18 cellular contexts compared by ENCODE assay signal in genomic region chr22:33940741-33941140, GRCh38. TPM values are rescaled to one million over a fixed set of nuclear protein-coding genes. Genes with fewer than 3 reads are reported as not detected.
DNase-seq lines count a peak whose midpoint lies in the region; ATAC-seq and TF ChIP-seq lines count a peak whose summit lies in the region.
"Had no signal": no experiment of that assay in that cellular context is flagged by ENCODE, and none has a peak within 500 bp of the region (broad histone marks: within the 10 kb centered on the region; RNA-seq: fewer than 3 reads in every experiment).

No MANE protein-coding gene starts in this region.

- H3K36me3 ChIP-seq in HEK293 (ENCODE audit: control insufficient read depth in 2 of 2, insufficient read depth in 1 of 2, low read length in 2 of 2) (no peaks in the 10 kb centered on the region), Karpas-422 (ENCODE audit: insufficient read depth, low read length) (no peaks in the 10 kb centered on the region)
- H3K36me3 ChIP-seq: BLaER1 treated with 17β-estradiol and CSF1 and Interleukin-3, amounts not matched to agents 10 nM and 100 nM had no signal

- H3K27ac Mint-ChIP-seq in stimulated activated effector memory CD8-positive, alpha-beta T cell treated with anti-CD3 and anti-CD28 coated beads, Interleukin-12 subunit alpha, Interleukin-12 subunit beta, amount 100 ng/mL, for 72 hours: no peak overlapping the region
- H3K27ac Mint-ChIP-seq: B cell; CD4-positive, alpha-beta T cell; CD8-positive, alpha-beta T cell had no signal

- H3K9me3 ChIP-seq in HEK293 (ENCODE audit: control insufficient read depth, insufficient read depth, low read depth, low read length) (no peaks in the 10 kb centered on the region), Karpas-422 (ENCODE audit: low read length) (no peaks in the 10 kb centered on the region)
- H3K9me3 ChIP-seq: A549, Caco-2 had no signal

- H3K79me2 ChIP-seq in Karpas-422 (ENCODE audit: low read length): no peaks in the 10 kb centered on the region

- H3K4me1 Mint-ChIP-seq in stimulated activated effector memory CD8-positive, alpha-beta T cell treated with anti-CD3 and anti-CD28 coated beads, Interleukin-12 subunit alpha, Interleukin-12 subunit beta, amount 100 ng/mL, for 72 hours: no peaks in the 10 kb centered on the region
- H3K4me1 Mint-ChIP-seq: B cell had no signal

- H3K9me2 ChIP-seq in Karpas-422 (replicated peaks; ENCODE audit: insufficient read depth, low read length): no peaks in the 10 kb centered on the region

- H4K20me1 ChIP-seq in Karpas-422 (ENCODE audit: insufficient read depth, low read depth, low read length): no peaks in the 10 kb centered on the region
- H4K20me1 ChIP-seq: BLaER1 treated with 17β-estradiol and CSF1 and Interleukin-3, amounts not matched to agents 10 nM and 100 nM had no signal

- H3K4me3 Mint-ChIP-seq in stimulated activated effector memory CD8-positive, alpha-beta T cell treated with anti-CD3 and anti-CD28 coated beads, Interleukin-12 subunit alpha, Interleukin-12 subunit beta, amount 100 ng/mL, for 72 hours: no peak overlapping the region
- H3K4me3 Mint-ChIP-seq: B cell; CD4-positive, alpha-beta T cell; CD8-positive, alpha-beta T cell had no signal

- H3K27me3 ChIP-seq in Karpas-422 (ENCODE audit: low read length): peaks cover 2% of the 10 kb centered on the region; the same call in 1 of the 2 replicates
- H3K27me3 ChIP-seq: BLaER1 treated with 17β-estradiol and CSF1 and Interleukin-3, amounts not matched to agents 10 nM and 100 nM had no signal

- H3K9me3 Mint-ChIP-seq in stimulated activated effector memory CD8-positive, alpha-beta T cell treated with anti-CD3 and anti-CD28 coated beads, Interleukin-12 subunit alpha, Interleukin-12 subunit beta, amount 100 ng/mL, for 72 hours: no peaks in the 10 kb centered on the region

- no peak overlapping the region for H3K9ac ChIP-seq in Karpas-422 (ENCODE audit: low read length)
- H3K9ac ChIP-seq: BLaER1 treated with 17β-estradiol and CSF1 and Interleukin-3, amounts not matched to agents 10 nM and 100 nM had no signal

- H3K4me1 ChIP-seq in HEK293 (ENCODE audit: control insufficient read depth, insufficient read depth, low read length) (no peaks in the 10 kb centered on the region), Karpas-422 (ENCODE audit: low read length) (no peaks in the 10 kb centered on the region)
- H3K4me1 ChIP-seq: A549; BLaER1 treated with 17β-estradiol and CSF1 and Interleukin-3, amounts not matched to agents 10 nM and 100 nM; Caco-2 had no signal

- TF ChIP-seq CTCF in HEK293 (tag by site-specific recombination; IDR thresholded peaks at IDR 0.05): no peak
- TF ChIP-seq CTCF in VCaP (conservative IDR thresholded peaks at IDR 0.05): no peak

- no peak overlapping the region for H2AFZ ChIP-seq in Karpas-422 (ENCODE audit: low read length)

- POLR2A ChIA-PET in HEK293 (lab: Yijun Ruan, JAX): no interaction called here

- H3K27ac ChIP-seq in HEK293 (ENCODE audit: extremely low read depth, low read depth, low read length) (no peak overlapping the region), VCaP (peak overlapping the region; percentile 70; the same call in 1 of the 2 replicates), Karpas-422 (ENCODE audit: low read length) (no peak overlapping the region)
- H3K27ac ChIP-seq: 22Rv1; A549; BLaER1 treated with 17β-estradiol and CSF1 and Interleukin-3, amounts not matched to agents 10 nM and 100 nM; C4-2B had no signal

- no peak for ATAC-seq in HG03039 (IDR thresholded peaks at IDR 0.05; ENCODE audit: unreplicated experiment)
- no peak for ATAC-seq in stimulated activated effector memory CD8-positive, alpha-beta T cell treated with anti-CD3 and anti-CD28 coated beads, Interleukin-12 subunit alpha, Interleukin-12 subunit beta, amount 100 ng/mL, for 72 hours
- ATAC-seq: A549; CD8-positive, alpha-beta T cell had no signal

- no peak overlapping the region for H3K4me3 ChIP-seq in HEK293 (ENCODE audit: low read depth, low read length)
- no peak overlapping the region for H3K4me3 ChIP-seq in Karpas-422 (ENCODE audit: low read length)
- H3K4me3 ChIP-seq: A549; BLaER1 treated with 17β-estradiol and CSF1 and Interleukin-3, amounts not matched to agents 10 nM and 100 nM had no signal

- H3K36me3 Mint-ChIP-seq in stimulated activated effector memory CD8-positive, alpha-beta T cell treated with anti-CD3 and anti-CD28 coated beads, Interleukin-12 subunit alpha, Interleukin-12 subunit beta, amount 100 ng/mL, for 72 hours: no peaks in the 10 kb centered on the region
- H3K36me3 Mint-ChIP-seq: CD8-positive, alpha-beta T cell had no signal

- CTCF ChIA-PET in HEK293 (lab: Yijun Ruan, JAX): interaction anchor here (0.6 to 4.2 kb wide), 4 partner anchors 17 to 171 kb away, joined by 4 to 21 read pairs (median 7); no protein-coding TSS in a partner anchor

- no peak overlapping the region for H3K4me2 ChIP-seq in Karpas-422 (ENCODE audit: low read depth, low read length, poor library complexity, severe bottlenecking)
- H3K4me2 ChIP-seq: A549; BLaER1 treated with 17β-estradiol and CSF1 and Interleukin-3, amounts not matched to agents 10 nM and 100 nM had no signal

- DNase-seq in kidney tubule cell (ENCODE audit: low spot score): peak; percentile 52
- no peak for DNase-seq in Karpas-422
- DNase-seq in stimulated activated effector memory CD8-positive, alpha-beta T cell treated with anti-CD3 and anti-CD28 coated beads, Interleukin-12 subunit alpha, Interleukin-12 subunit beta, amount 100 ng/mL, for 72 hours (ENCODE audit: low spot score in 2 of 2): no peak
- DNase-seq: AML-193; Caco-2; Calu3; CD4-positive, alpha-beta T cell; CD8-positive, alpha-beta T cell; DMS79 treated with DMSO at 0.1 percent for 48 hours; GF-D8 had no signal

TF ChIP-seq in HEK293, 187 proteins besides CTCF, POLR2A, EP300 and RAD21:
- TF ChIP-seq, protein P1, sequence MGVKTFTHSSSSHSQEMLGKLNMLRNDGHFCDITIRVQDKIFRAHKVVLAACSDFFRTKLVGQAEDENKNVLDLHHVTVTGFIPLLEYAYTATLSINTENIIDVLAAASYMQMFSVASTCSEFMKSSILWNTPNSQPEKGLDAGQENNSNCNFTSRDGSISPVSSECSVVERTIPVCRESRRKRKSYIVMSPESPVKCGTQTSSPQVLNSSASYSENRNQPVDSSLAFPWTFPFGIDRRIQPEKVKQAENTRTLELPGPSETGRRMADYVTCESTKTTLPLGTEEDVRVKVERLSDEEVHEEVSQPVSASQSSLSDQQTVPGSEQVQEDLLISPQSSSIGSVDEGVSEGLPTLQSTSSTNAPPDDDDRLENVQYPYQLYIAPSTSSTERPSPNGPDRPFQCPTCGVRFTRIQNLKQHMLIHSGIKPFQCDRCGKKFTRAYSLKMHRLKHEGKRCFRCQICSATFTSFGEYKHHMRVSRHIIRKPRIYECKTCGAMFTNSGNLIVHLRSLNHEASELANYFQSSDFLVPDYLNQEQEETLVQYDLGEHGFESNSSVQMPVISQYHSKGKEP (tag by site-specific recombination; IDR thresholded peaks at IDR 0.05): no peak
- 0 out of 2 replicates have a peak, but pooled peaks have one; percentile 15 for TF ChIP-seq ATF2 (tag by site-specific recombination; IDR thresholded peaks at IDR 0.05; ENCODE audit: low read depth)
- 0 out of 2 replicates have a peak, but pooled peaks have one; percentile 11 for TF ChIP-seq ZSCAN4 (tag by site-specific recombination; IDR thresholded peaks at IDR 0.05)
- TF ChIP-seq, protein P2, sequence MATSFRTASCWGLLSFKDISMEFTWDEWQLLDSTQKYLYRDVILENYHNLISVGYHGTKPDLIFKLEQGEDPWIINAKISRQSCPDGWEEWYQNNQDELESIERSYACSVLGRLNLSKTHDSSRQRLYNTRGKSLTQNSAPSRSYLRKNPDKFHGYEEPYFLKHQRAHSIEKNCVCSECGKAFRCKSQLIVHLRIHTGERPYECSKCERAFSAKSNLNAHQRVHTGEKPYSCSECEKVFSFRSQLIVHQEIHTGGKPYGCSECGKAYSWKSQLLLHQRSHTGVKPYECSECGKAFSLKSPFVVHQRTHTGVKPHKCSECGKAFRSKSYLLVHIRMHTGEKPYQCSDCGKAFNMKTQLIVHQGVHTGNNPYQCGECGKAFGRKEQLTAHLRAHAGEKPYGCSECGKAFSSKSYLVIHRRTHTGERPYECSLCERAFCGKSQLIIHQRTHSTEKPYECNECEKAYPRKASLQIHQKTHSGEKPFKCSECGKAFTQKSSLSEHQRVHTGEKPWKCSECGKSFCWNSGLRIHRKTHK (tag by site-specific recombination; IDR thresholded peaks at IDR 0.05): no peak
- TF ChIP-seq ZNF169 (tag by site-specific recombination; IDR thresholded peaks at IDR 0.05): no peak
- TF ChIP-seq GLIS2 (tag by site-specific recombination; IDR thresholded peaks at IDR 0.05): no peak

RNA-seq across cellular contexts. Expression of gene LARGE1, which starts 20.5 kb away (rescaled TPM):
- total RNA-seq in Karpas-422 (2014; rRNA removed; shearing (Covaris generic); ENCODE audit: low replicate concordance): 0.15 and 1.0 TPM in 2 replicates
